In the genomic region with DNA sequence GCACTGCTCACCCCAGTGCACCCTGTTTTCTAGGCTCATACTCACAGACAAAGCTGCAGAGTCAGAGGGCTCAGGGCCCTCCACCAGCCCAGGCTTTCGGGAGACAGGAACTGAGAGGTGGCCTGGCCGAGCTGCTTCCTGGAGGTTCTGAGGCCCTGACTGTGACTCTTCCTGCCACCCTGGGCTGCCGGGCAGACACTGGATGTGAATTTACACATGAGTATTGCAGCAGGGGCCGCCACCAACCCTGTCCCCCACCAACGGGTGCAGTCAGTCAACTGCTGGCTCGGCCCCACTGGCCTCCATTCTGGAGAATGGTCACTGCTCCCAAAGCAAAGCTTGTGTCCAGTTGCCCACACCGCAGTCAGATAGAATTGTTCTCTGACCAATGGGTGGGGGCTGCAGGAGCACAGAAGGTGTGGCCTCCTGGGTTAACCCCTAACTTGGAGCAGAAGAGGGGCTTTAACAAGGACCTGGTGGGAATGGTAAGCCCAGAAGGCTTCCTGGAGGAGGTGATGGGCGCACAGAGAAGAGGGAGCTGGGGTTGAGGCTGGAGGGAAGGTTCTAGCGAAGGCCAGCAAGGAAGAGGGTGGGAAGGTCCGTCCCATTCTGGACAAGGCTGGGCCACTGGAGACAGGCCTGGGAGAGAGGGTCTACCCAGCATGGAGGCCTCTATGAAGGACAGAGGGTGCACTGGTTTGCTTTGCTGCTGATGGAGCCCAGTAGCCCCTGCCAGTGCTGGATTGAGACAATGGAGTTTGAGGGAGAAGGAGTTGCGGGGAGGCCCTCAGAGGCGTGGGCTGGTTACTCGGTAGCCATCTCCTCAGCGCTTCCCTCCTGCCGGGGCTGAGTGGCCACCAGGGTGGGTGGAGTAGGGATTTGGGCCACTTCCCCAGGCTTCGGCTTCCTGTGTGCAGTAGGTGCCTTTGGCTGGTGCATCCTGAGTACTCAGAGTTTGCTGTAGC, we compare ENCODE assay signal across 18 cellular contexts.
DNase-seq lines count a peak whose midpoint lies in the region; ATAC-seq and TF ChIP-seq lines count a peak whose summit lies in the region.
"Had no signal": no experiment of that assay in that cellular context is flagged by ENCODE, and none has a peak within 500 bp of the region (broad histone marks: within the 10 kb centered on the region; RNA-seq: fewer than 3 reads in every experiment).

No MANE protein-coding gene starts in this region.

- no peak overlapping the region; the same call in 1 of the 2 replicates for H2BK15ac ChIP-seq in H9 (ENCODE audit: low read depth, low read length)

- no peak for TF ChIP-seq POLR2A in spleen (IDR thresholded peaks at IDR 0.05)

- no peaks in the 10 kb centered on the region for H3K79me2 ChIP-seq in H9 (ENCODE audit: insufficient read depth, low read length)

- no peak overlapping the region for H3T11ph ChIP-seq in H9 (ENCODE audit: low read length)

- no peak overlapping the region for H3K56ac ChIP-seq in H9 (ENCODE audit: insufficient read length, low read depth, low read length)

- H2BK12ac ChIP-seq in H9 (ENCODE audit: insufficient read length, low read depth, low read length) = no peak overlapping the region

- H3K23ac ChIP-seq in H9 (ENCODE audit: insufficient read length, low read depth, low read length) = no peak overlapping the region

- no peaks in the 10 kb centered on the region for H3K79me1 ChIP-seq in H9 (ENCODE audit: insufficient read depth, low read depth, low read length, poor library complexity, severe bottlenecking)

- H3K4me3 ChIP-seq in endodermal cell (ENCODE audit: low read length) (no peak overlapping the region), spleen (no peak overlapping the region)
- H3K4me3 ChIP-seq: left ventricle myocardium inferior, uterus had no signal

- H3K4me1 Mint-ChIP-seq in H9 = peaks cover 5 to 13% of the 10 kb centered on the region in 2 experiments
- peaks cover 5% of the 10 kb centered on the region for H3K4me1 Mint-ChIP-seq in endodermal cell

- no peak overlapping the region for H3K4me2 ChIP-seq in H9 (ENCODE audit: insufficient read depth, insufficient read length, low read length)

- no peaks in the 10 kb centered on the region for H3K27me3 ChIP-seq in H9 (ENCODE audit: insufficient read depth, low read length)
- no peaks in the 10 kb centered on the region for H3K27me3 ChIP-seq in endodermal cell (ENCODE audit: control insufficient read depth, insufficient read depth, low read length, poor library complexity, severe bottlenecking)
- peaks cover 0 to 31% (median 0%) of the 10 kb centered on the region in 7 donors for H3K27me3 ChIP-seq in spleen (replicated peaks in 1 of 7)
- H3K27me3 ChIP-seq: uterus had no signal

- H3K9ac ChIP-seq in H9 (ENCODE audit: extremely low read depth, insufficient read length, low read length) (no peak overlapping the region), endodermal cell (ENCODE audit: extremely low read depth, low read length, poor library complexity, severe bottlenecking) (no peak overlapping the region)

- no peak overlapping the region for H4K5ac ChIP-seq in H9 (ENCODE audit: insufficient read length, low read depth, low read length)

- no peak overlapping the region for H4K8ac ChIP-seq in H9 (replicated peaks; ENCODE audit: insufficient read length, low read depth, low read length)

- H4K20me1 ChIP-seq in H9 (ENCODE audit: control insufficient read depth, insufficient read depth, insufficient read length) = no peaks in the 10 kb centered on the region

- no peak overlapping the region for H3K27ac ChIP-seq in H9 (ENCODE audit: insufficient read length, low read depth, low read length)
- no peak overlapping the region for H3K27ac ChIP-seq in endodermal cell (ENCODE audit: low read depth, low read length)
- H3K27ac ChIP-seq in spleen = no peak overlapping the region
- H3K27ac ChIP-seq: left ventricle myocardium inferior, uterus had no signal

- H2AFZ ChIP-seq in H9 (ENCODE audit: low read length) = no peak overlapping the region

- no peaks in the 10 kb centered on the region for H3K36me3 Mint-ChIP-seq in H9 (ENCODE audit: insufficient read depth in 1 of 3, low read depth in 3 of 3)
- no peaks in the 10 kb centered on the region for H3K36me3 Mint-ChIP-seq in endodermal cell (ENCODE audit: low read depth)

- no CpG with 5 or more reads among the region's 16 CpGs for WGBS in H9 (ENCODE audit: extremely low coverage, insufficient read length, low lambda C conversion rate)
- WGBS in endodermal cell (ENCODE audit: insufficient coverage in 1 of 2, insufficient read length in 1 of 2), 2 experiments = 90 to 97% methylated on average over 8 to 16 of the region's 16 CpGs
- 55 to 72% (median 64%) methylated on average over 11 to 16 of the region's 16 CpGs for WGBS in spleen, 5 donors

- intact Hi-C loops in spleen (cut with DNase I; ENCODE audit: low total_unique reads) = no loop called here

- H3K9me3 Mint-ChIP-seq in H9 (peaks cover 1 to 7% of the 10 kb centered on the region in 2 experiments), endodermal cell (peaks cover 4% of the 10 kb centered on the region)
- H3K9me3 Mint-ChIP-seq: T-helper 1 cell treated with Interleukin-12 subunit alpha and Interleukin-12 subunit beta and Interleukin-4 antibody, amounts not matched to agents 30 μg/mL and 1 μg/mL, for 36 hours had no signal

- peak; percentile 33 for DNase-seq in activated CD8-positive, alpha-beta memory T cell treated with anti-CD3 and anti-CD28 coated beads for 24 hours
- no peak for DNase-seq in activated CD8-positive, alpha-beta memory T cell treated with anti-CD3 and anti-CD28 coated beads, Interleukin-2, amount 50 U/mL, for 4 hours
- DNase-seq in H9 (peak; percentile 22), endodermal cell (peak; percentile 40), spleen (peak; percentile 74), activated gamma-delta T cell treated with Interleukin-2 at 50 U/mL for 16 hours (no peak)
- DNase-seq: ACHN; cerebellar nuclear complex; foreskin fibroblast; left ventricle myocardium inferior; NCI-H1417 treated with DMSO at 0.1 percent for 48 hours; NK-92 treated with Interleukin-12 subunit alpha and Interleukin-12 subunit beta, amount 100 ng/mL, for 24 hours; stimulated activated naive CD4-positive, alpha-beta T cell had no signal

- no peak for TF ChIP-seq CTCF in H9 (conservative IDR thresholded peaks at IDR 0.05)
- TF ChIP-seq CTCF in endodermal cell (conservative IDR thresholded peaks at IDR 0.05) = no peak
- no peak for TF ChIP-seq CTCF in spleen (IDR thresholded peaks at IDR 0.05 in 8 of 11, conservative IDR thresholded peaks at IDR 0.05 in 3 of 11)

- no peak overlapping the region for H4K91ac ChIP-seq in H9 (ENCODE audit: insufficient read length, low read depth, low read length)

- H3K27ac Mint-ChIP-seq in H9 = peak overlapping the region in 1 of 3 experiments; percentile 24; a peak in 3 of 7 replicates
- H3K27ac Mint-ChIP-seq in endodermal cell = no peak overlapping the region
- H3K27ac Mint-ChIP-seq: T-helper 1 cell treated with Interleukin-12 subunit alpha and Interleukin-12 subunit beta and Interleukin-4 antibody, amounts not matched to agents 30 μg/mL and 1 μg/mL, for 36 hours had no signal

- H3K14ac ChIP-seq in H9 (ENCODE audit: insufficient read depth, low read length) = no peak overlapping the region

- H3K18ac ChIP-seq in H9 (ENCODE audit: insufficient read length, low read depth, low read length) = no peak overlapping the region

- H3K4me3 Mint-ChIP-seq in H9 (no peak overlapping the region), endodermal cell (no peak overlapping the region)
- H3K4me3 Mint-ChIP-seq: T-helper 1 cell treated with Interleukin-12 subunit alpha and Interleukin-12 subunit beta and Interleukin-4 antibody, amounts not matched to agents 30 μg/mL and 1 μg/mL, for 36 hours had no signal

- H2BK20ac ChIP-seq in H9 (ENCODE audit: low read depth, low read length, poor library complexity, severe bottlenecking) = no peak overlapping the region

- H3K4me1 ChIP-seq in H9 (ENCODE audit: insufficient read depth, low read length) (no peaks in the 10 kb centered on the region; the same call in 1 of the 2 replicates), endodermal cell (ENCODE audit: control insufficient read depth, insufficient read depth, low read length) (no peaks in the 10 kb centered on the region), spleen (no peaks in the 10 kb centered on the region)
- H3K4me1 ChIP-seq: left ventricle myocardium inferior, uterus had no signal

- no peak overlapping the region for H2BK5ac ChIP-seq in H9 (ENCODE audit: insufficient read length, low read length)

- no peak overlapping the region for H2AK5ac ChIP-seq in H9 (ENCODE audit: insufficient read length, low read length)

- no peak overlapping the region for H3K4ac ChIP-seq in H9 (ENCODE audit: low read depth, low read length)

- H2BK120ac ChIP-seq in H9 (ENCODE audit: low read depth, low read length, poor library complexity, severe bottlenecking) = no peak overlapping the region

- no peaks in the 10 kb centered on the region; the same call in none of the 2 replicates for H3K27me3 Mint-ChIP-seq in H9 (ENCODE audit: low read depth)
- peaks cover 6% of the 10 kb centered on the region for H3K27me3 Mint-ChIP-seq in endodermal cell (ENCODE audit: insufficient read depth)

- H3K36me3 ChIP-seq in endodermal cell (ENCODE audit: control insufficient read depth, insufficient read depth, low read length) (no peaks in the 10 kb centered on the region), spleen (no peaks in the 10 kb centered on the region)
- H3K36me3 ChIP-seq: left ventricle myocardium inferior, uterus had no signal

- H3K23me2 ChIP-seq in H9 (ENCODE audit: insufficient read length, low read depth, low read length, poor library complexity, severe bottlenecking) = no peaks in the 10 kb centered on the region

- H3K9me3 ChIP-seq in H9 (ENCODE audit: control insufficient read depth, low read depth, low read length) (no peaks in the 10 kb centered on the region), endodermal cell (ENCODE audit: control insufficient read depth, low read length) (no peaks in the 10 kb centered on the region), spleen (peaks cover 0 to 7% (median under 1%) of the 10 kb centered on the region in 8 donors)
- H3K9me3 ChIP-seq: uterus had no signal

- ATAC-seq in GM18868 (IDR thresholded peaks at IDR 0.05; ENCODE audit: unreplicated experiment) = no peak
- no peak for ATAC-seq in HG03196 (IDR thresholded peaks at IDR 0.05; ENCODE audit: unreplicated experiment)
- ATAC-seq: activated CD4-positive, CD25-positive, alpha-beta regulatory T cell treated with anti-CD3 and anti-CD28 coated beads, Interleukin-2, amount 50 U/mL, for 24 hours had no signal

Comparison
In these comparisons a context has a peak if more than half of its experiments do, and no peak if none do; other contexts are left out.
1. DNase-seq: peak in activated CD8-positive, alpha-beta memory T cell treated with anti-CD3 and anti-CD28 coated beads for 24 hours (single experiment), H9 (single experiment), endodermal cell (single experiment) and spleen (single experiment); none in activated CD8-positive, alpha-beta memory T cell treated with anti-CD3 and anti-CD28 coated beads, Interleukin-2, amount 50 U/mL, for 4 hours (single experiment) and activated gamma-delta T cell treated with Interleukin-2 at 50 U/mL for 16 hours (single experiment).